ENCODE assay signal across 16 cellular contexts in genomic region chrX:39983715-39984114, GRCh38.
DNase-seq lines count a peak whose midpoint lies in the region; ATAC-seq, FAIRE-seq and TF ChIP-seq lines count a peak whose summit lies in the region.
"Had no signal": no experiment of that assay in that cellular context is flagged by ENCODE, and none has a peak within 500 bp of the region (broad histone marks: within the 10 kb centered on the region; RNA-seq: fewer than 3 reads in every experiment).

No MANE protein-coding gene starts in this region.

- no peak overlapping the region for H3K18ac ChIP-seq in IMR-90 (ENCODE audit: low read depth, low read length)

- H3K4me3 ChIP-seq in AG10803 (ENCODE audit: low read length) = no peak overlapping the region
- no peak overlapping the region for H3K4me3 ChIP-seq in IMR-90 (ENCODE audit: insufficient read depth, low read depth, low read length)
- no peak overlapping the region for H3K4me3 ChIP-seq in body of pancreas
- H3K4me3 ChIP-seq in gastroesophageal sphincter = no peak overlapping the region
- H3K4me3 ChIP-seq: GM12878 had no signal

- no peak overlapping the region for H2AFZ ChIP-seq in IMR-90 (replicated peaks; ENCODE audit: low read length, poor library complexity)

- FAIRE-seq in GM19239 (lab: Jason Lieb, UNC) = no peak
- FAIRE-seq: GM12878 had no signal

- no peaks in the 10 kb centered on the region for H3K36me3 ChIP-seq in IMR-90 (ENCODE audit: control insufficient read depth, insufficient read depth, low read length)
- no peaks in the 10 kb centered on the region for H3K36me3 ChIP-seq in body of pancreas (replicated peaks in 1 of 2; ENCODE audit: insufficient read depth in 1 of 2, low read depth in 2 of 2)
- H3K36me3 ChIP-seq in gastroesophageal sphincter = no peaks in the 10 kb centered on the region

- no peak overlapping the region for H2BK15ac ChIP-seq in IMR-90 (ENCODE audit: low read depth, low read length)

- H3K4ac ChIP-seq in IMR-90 (ENCODE audit: low read depth, low read length) = no peak overlapping the region

- H3K14ac ChIP-seq in IMR-90 (replicated peaks; ENCODE audit: low read depth, low read length) = no peak overlapping the region

- H3K23ac ChIP-seq in IMR-90 (ENCODE audit: low read depth, low read length) = no peak overlapping the region

- no peak overlapping the region for H2BK120ac ChIP-seq in IMR-90 (ENCODE audit: low read depth, low read length)

- H2AK5ac ChIP-seq in IMR-90 (ENCODE audit: low read depth, low read length) = no peak overlapping the region

- no peak for TF ChIP-seq RAD21 in IMR-90 (IDR thresholded peaks at IDR 0.05; ENCODE audit: low read length)

- dilution Hi-C loops in IMR-90 (cut with HindIII; ENCODE audit: low sequenced_read_pairs, unreplicated experiment) = no loop called here

- no CpG with 5 or more reads among the region's 5 CpGs for WGBS in IMR-90 (ENCODE audit: extremely low coverage in 2 of 2, insufficient read length in 1 of 2), 2 experiments
- 43 to 47% methylated on average over 5 of the region's 5 CpGs for WGBS in body of pancreas, 2 donors
- 58 to 69% methylated on average over 3 to 5 of the region's 5 CpGs for WGBS in gastroesophageal sphincter (ENCODE audit: low coverage in 1 of 2), 2 donors

- POLR2A ChIA-PET in IMR-90 (lab: Charles Lee; ENCODE audit: unreplicated experiment) = no interaction called here

- DNase-seq in AG10803 (ENCODE audit: low read depth) = peak; percentile 44
- peak; percentile 31 for DNase-seq in IMR-90
- peak in 1 of 4 donors; percentile 20 for DNase-seq in body of pancreas
- DNase-seq in iris pigment epithelial cell (ENCODE audit: low read depth) = peak; percentile 27
- no peak for DNase-seq in stimulated activated naive CD4-positive, alpha-beta T cell (lab: John Stamatoyannopoulos, UW)
- no peak for DNase-seq in GM19239 (ENCODE audit: insufficient read length, low spot score)
- DNase-seq: activated B cell treated with CpG ODN at 0.5 μM for 24 hours; activated CD8-positive, alpha-beta memory T cell treated with anti-CD3 and anti-CD28 coated beads, Interleukin-2, amount 50 U/mL, for 4 hours; NCI-H1930; SK-N-SH; stimulated activated CD4-positive, alpha-beta T cell treated with anti-CD3 and anti-CD28 coated beads, Interleukin-4, amount 100 ng/mL, for 24 hours had no signal

- H3K56ac ChIP-seq in IMR-90 (ENCODE audit: extremely low read depth, insufficient read depth, low read length) = no peak overlapping the region

- intact Hi-C loops in IMR-90 (cut with micrococcal nuclease) (no loop called here), body of pancreas (cut with DNase I) (no loop called here)

- no peak overlapping the region for H2BK20ac ChIP-seq in IMR-90 (ENCODE audit: low read depth, low read length)

- TF ChIP-seq POLR2A in IMR-90 (IDR thresholded peaks at IDR 0.05; ENCODE audit: low read depth, low read length) (no peak), body of pancreas (IDR thresholded peaks at IDR 0.05) (no peak), gastroesophageal sphincter (IDR thresholded peaks at IDR 0.05) (no peak)

- TF ChIP-seq CTCF in AG10803 (conservative IDR thresholded peaks at IDR 0.05; ENCODE audit: low read length) (no peak), IMR-90 (conservative IDR thresholded peaks at IDR 0.05; ENCODE audit: low read depth, low read length) (no peak), body of pancreas (IDR thresholded peaks at IDR 0.05) (no peak), gastroesophageal sphincter (IDR thresholded peaks at IDR 0.05) (no peak)

- H2BK5ac ChIP-seq in IMR-90 (ENCODE audit: low read depth, low read length, poor library complexity, severe bottlenecking) = no peak overlapping the region

- no peak overlapping the region for H3K27ac ChIP-seq in IMR-90 (ENCODE audit: insufficient read depth, low read length)
- H3K27ac ChIP-seq in body of pancreas = no peak overlapping the region
- no peak overlapping the region for H3K27ac ChIP-seq in gastroesophageal sphincter
- H3K27ac ChIP-seq: KMS-11 had no signal

- no peak overlapping the region for H3K9ac ChIP-seq in IMR-90 (ENCODE audit: low read depth, low read length)
- H3K9ac ChIP-seq: KMS-11, SK-N-SH had no signal

- no peak overlapping the region for H4K8ac ChIP-seq in IMR-90 (ENCODE audit: low read depth in 2 of 2, low read length in 2 of 2)

- CTCF ChIA-PET in IMR-90 (lab: Yijun Ruan, JAX) = no interaction called here

- no peak overlapping the region for H4K91ac ChIP-seq in IMR-90 (ENCODE audit: insufficient read depth, low read depth, low read length)

- H4K20me1 ChIP-seq in IMR-90 (ENCODE audit: insufficient read depth, low read length) = no peaks in the 10 kb centered on the region

- no peaks in the 10 kb centered on the region for H3K9me1 ChIP-seq in IMR-90 (ENCODE audit: insufficient read depth, low read length)

- H3K4me2 ChIP-seq in IMR-90 (ENCODE audit: low read depth, low read length) = no peak overlapping the region
- H3K4me2 ChIP-seq: KMS-11, SK-N-SH had no signal

- H4K5ac ChIP-seq in IMR-90 (ENCODE audit: low read depth, low read length) = no peak overlapping the region

- in situ Hi-C loops in IMR-90 (cut with MboI; ENCODE audit: low sequenced_read_pairs) = no loop called here

- H3K9me3 ChIP-seq in IMR-90 (ENCODE audit: control insufficient read depth, insufficient read depth, low read length) = peaks cover 2% of the 10 kb centered on the region; the same call in 1 of the 2 replicates
- no peaks in the 10 kb centered on the region for H3K9me3 ChIP-seq in body of pancreas
- H3K9me3 ChIP-seq in gastroesophageal sphincter = no peaks in the 10 kb centered on the region
- H3K9me3 ChIP-seq: SK-N-SH had no signal

- H3K4me1 ChIP-seq in IMR-90 (ENCODE audit: control insufficient read depth, insufficient read depth, low read length) (no peaks in the 10 kb centered on the region; the same call in 1 of the 2 replicates), body of pancreas (no peaks in the 10 kb centered on the region), gastroesophageal sphincter (peaks cover 0 to 11% (median 0%) of the 10 kb centered on the region in 3 donors)

- no TSS peak for BruUV-seq in IMR-90 (replicated peaks; lab: Mats Ljungman, UMichigan)

- ATAC-seq in IMR-90 (ENCODE audit: low read depth) (no peak; the same call in 1 of the 2 replicates), body of pancreas (peak; percentile 50), GM18498 (IDR thresholded peaks at IDR 0.05; ENCODE audit: unreplicated experiment) (no peak), gastroesophageal sphincter (no peak)
- ATAC-seq: stimulated activated effector memory CD8-positive, alpha-beta T cell treated with anti-CD3 and anti-CD28 coated beads, Interleukin-12 subunit alpha, Interleukin-12 subunit beta, amount 100 ng/mL, for 72 hours had no signal

- TF ChIP-seq EP300 in gastroesophageal sphincter (IDR thresholded peaks at IDR 0.05) = no peak

- H3K79me1 ChIP-seq in IMR-90 (ENCODE audit: low read depth in 1 of 2, low read length in 2 of 2) = no peaks in the 10 kb centered on the region

- H2AK9ac ChIP-seq in IMR-90 (replicated peaks; ENCODE audit: low read depth, low read length, poor library complexity) = no peak overlapping the region

- H3K27me3 ChIP-seq in IMR-90 (ENCODE audit: control insufficient read depth, insufficient read depth, low read length) (peaks cover 17% of the 10 kb centered on the region), body of pancreas (no peaks in the 10 kb centered on the region), gastroesophageal sphincter (no peaks in the 10 kb centered on the region)

TF ChIP-seq in IMR-90, 13 proteins besides CTCF, POLR2A, EP300 and RAD21:
- TF ChIP-seq USF2 (IDR thresholded peaks at IDR 0.05; ENCODE audit: low read depth, low read length) (peak; percentile 23; the same call in 1 of the 2 replicates), RCOR1 (IDR thresholded peaks at IDR 0.05; ENCODE audit: insufficient replicate concordance, low read length) (no peak)
TF ChIP-seq in IMR-90: peak in this region for 1.

Comparison
In these comparisons a context has a peak if more than half of its experiments do, and no peak if none do; other contexts are left out.
1. DNase-seq: peak in AG10803 (single experiment), IMR-90 (single experiment) and iris pigment epithelial cell (single experiment); none in stimulated activated naive CD4-positive, alpha-beta T cell (0 of 6) and GM19239 (single experiment).